In the genomic region with DNA sequence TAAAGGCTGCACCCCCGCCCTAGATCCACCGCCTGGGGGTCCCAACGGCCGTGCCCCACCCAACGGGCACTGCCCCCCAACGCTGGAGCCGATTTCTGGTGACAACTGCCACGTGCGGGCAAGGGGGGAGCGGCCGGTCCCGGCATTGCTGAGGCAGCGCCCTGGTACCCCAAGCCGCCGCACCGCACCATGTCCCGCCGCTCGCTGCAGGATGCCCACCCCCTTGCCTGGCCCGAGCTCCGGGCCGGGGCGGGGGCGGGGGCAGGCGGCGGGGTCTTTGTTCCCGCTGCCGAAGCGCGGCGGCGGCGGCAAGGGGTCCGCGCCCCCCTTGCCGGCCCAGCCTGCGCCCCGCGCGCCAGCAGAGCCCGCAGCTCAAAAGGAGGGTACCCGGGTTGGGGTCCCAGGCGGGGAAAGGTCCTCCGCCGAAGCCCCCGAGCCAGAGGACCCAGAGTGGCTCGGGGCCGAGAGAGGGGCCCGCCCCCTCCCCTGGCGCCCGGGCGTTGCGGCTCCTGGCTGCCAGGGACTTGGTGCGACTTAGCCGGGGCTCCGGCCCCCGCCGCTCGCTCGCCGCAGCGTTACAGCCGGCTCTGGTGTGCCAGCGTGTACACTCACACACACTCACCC, we compare ENCODE assay signal across 8 cellular contexts. TPM values are rescaled to one million over a fixed set of nuclear protein-coding genes. Genes with fewer than 3 reads are reported as not detected.
DNase-seq lines count a peak whose midpoint lies in the region; ATAC-seq and TF ChIP-seq lines count a peak whose summit lies in the region.

No MANE protein-coding gene starts in this region.

- intact Hi-C loops in activated CD8-positive, alpha-beta T cell treated with anti-CD3 and anti-CD28 coated beads for 36 hours (cut with micrococcal nuclease): no loop called here
- intact Hi-C loops in right cardiac atrium (cut with DNase I): no loop called here

- no peaks in the 10 kb centered on the region for H3K9me3 Mint-ChIP-seq in activated CD8-positive, alpha-beta T cell treated with anti-CD3 and anti-CD28 coated beads for 36 hours
- H3K9me3 Mint-ChIP-seq in stimulated activated memory B cell treated with anti-CD40 and anti-IgM and Interleukin-4, amounts not matched to agents 10 μg/mL and 1 μg/mL and 100 μg/mL, for 72 hours: no peaks in the 10 kb centered on the region

- CTCF ChIA-PET in HEK293 (lab: Yijun Ruan, JAX): interaction anchor here (26.4 kb wide), 1 partner anchor 55 kb away, joined by 768 read pairs; a partner anchor contains a TSS
- CTCF ChIA-PET in activated CD8-positive, alpha-beta T cell treated with anti-CD3 and anti-CD28 coated beads for 36 hours (lab: Charles Lee): interaction anchor here (38.4 kb wide), 1 partner anchor 54 kb away, joined by 840 read pairs; no protein-coding TSS in a partner anchor

- POLR2A ChIA-PET in HEK293 (lab: Yijun Ruan, JAX): interaction anchor here (2.6 kb wide), 1 partner anchor 48 kb away, joined by 11 read pairs; no protein-coding TSS in a partner anchor
- POLR2A ChIA-PET in activated CD8-positive, alpha-beta T cell treated with anti-CD3 and anti-CD28 coated beads for 36 hours (lab: Charles Lee): interaction anchor here (1.0 to 7.3 kb wide), 4 partner anchors 31 to 180 kb away, joined by 3 to 56 read pairs (median 14); no protein-coding TSS in a partner anchor

- H3K4me1 Mint-ChIP-seq in activated CD8-positive, alpha-beta T cell treated with anti-CD3 and anti-CD28 coated beads for 36 hours (ENCODE audit: low read depth): peaks cover 64% of the 10 kb centered on the region
- H3K4me1 Mint-ChIP-seq in stimulated activated memory B cell treated with anti-CD40 and anti-IgM and Interleukin-4, amounts not matched to agents 10 μg/mL and 1 μg/mL and 100 μg/mL, for 72 hours: peaks cover 75% of the 10 kb centered on the region

- H3K27me3 ChIP-seq in BE2C (peaks cover 15% of the 10 kb centered on the region), right cardiac atrium (ENCODE audit: control insufficient read depth, insufficient read depth) (no peaks in the 10 kb centered on the region)

- no peaks in the 10 kb centered on the region for H3K27me3 Mint-ChIP-seq in activated CD8-positive, alpha-beta T cell treated with anti-CD3 and anti-CD28 coated beads for 36 hours
- H3K27me3 Mint-ChIP-seq in stimulated activated memory B cell treated with anti-CD40 and anti-IgM and Interleukin-4, amounts not matched to agents 10 μg/mL and 1 μg/mL and 100 μg/mL, for 72 hours: no peaks in the 10 kb centered on the region

- peaks cover 38% of the 10 kb centered on the region for H3K36me3 Mint-ChIP-seq in activated CD8-positive, alpha-beta T cell treated with anti-CD3 and anti-CD28 coated beads for 36 hours (ENCODE audit: low read depth)
- peaks cover 49% of the 10 kb centered on the region for H3K36me3 Mint-ChIP-seq in stimulated activated memory B cell treated with anti-CD40 and anti-IgM and Interleukin-4, amounts not matched to agents 10 μg/mL and 1 μg/mL and 100 μg/mL, for 72 hours

- no peak for ATAC-seq in activated CD8-positive, alpha-beta T cell treated with anti-CD3 and anti-CD28 coated beads for 36 hours
- no peak for ATAC-seq in right cardiac atrium
- no peak for ATAC-seq in stimulated activated memory B cell treated with anti-CD40 and anti-IgM and Interleukin-4, amounts not matched to agents 10 μg/mL and 1 μg/mL and 100 μg/mL, for 72 hours
- ATAC-seq in GM19324 (IDR thresholded peaks at IDR 0.05; ENCODE audit: low FRiP score, unreplicated experiment): no peak
- no peak for ATAC-seq in GM19395 (IDR thresholded peaks at IDR 0.05; ENCODE audit: unreplicated experiment)

- peak overlapping the region; percentile 93 for H3K4me3 Mint-ChIP-seq in activated CD8-positive, alpha-beta T cell treated with anti-CD3 and anti-CD28 coated beads for 36 hours
- H3K4me3 Mint-ChIP-seq in stimulated activated memory B cell treated with anti-CD40 and anti-IgM and Interleukin-4, amounts not matched to agents 10 μg/mL and 1 μg/mL and 100 μg/mL, for 72 hours: peak overlapping the region; percentile 94

- H3K4me3 ChIP-seq in BE2C (ENCODE audit: low read depth, low read length) (peak overlapping the region; percentile 73), HEK293 (ENCODE audit: low read depth, low read length) (peak overlapping the region; percentile 57), right cardiac atrium (ENCODE audit: low read length) (peak overlapping the region; percentile 78)

- H3K9me3 ChIP-seq in BE2C (no peaks in the 10 kb centered on the region), HEK293 (ENCODE audit: control insufficient read depth, insufficient read depth, low read depth, low read length) (no peaks in the 10 kb centered on the region), right cardiac atrium (ENCODE audit: control insufficient read depth, low read length) (no peaks in the 10 kb centered on the region)

- H3K4me1 ChIP-seq in BE2C (peaks cover 3% of the 10 kb centered on the region), HEK293 (ENCODE audit: control insufficient read depth, insufficient read depth, low read length) (peaks cover 4% of the 10 kb centered on the region), right cardiac atrium (ENCODE audit: control insufficient read depth, insufficient read depth, low read length) (no peaks in the 10 kb centered on the region)

- no peaks in the 10 kb centered on the region for H3K36me3 ChIP-seq in BE2C
- no peaks in the 10 kb centered on the region for H3K36me3 ChIP-seq in HEK293 (ENCODE audit: control insufficient read depth in 2 of 2, insufficient read depth in 1 of 2, low read length in 2 of 2)

- WGBS in right cardiac atrium: under 1% methylated on average over 64 of the region's 64 CpGs

- DNase-seq in BE2C (no peak), right cardiac atrium (peak in 1 of 3 donors; percentile 51), middle frontal gyrus (ENCODE audit: extremely low spot score, low spot score) (no peak)
- DNase-seq in activated CD8-positive, alpha-beta T cell treated with anti-CD3 and anti-CD28 coated beads for 36 hours: peak; percentile 48

- H3K27ac ChIP-seq in HEK293 (ENCODE audit: extremely low read depth, low read depth, low read length) (no peak overlapping the region), right cardiac atrium (ENCODE audit: low read length) (no peak overlapping the region)

- peak overlapping the region; percentile 81 for H3K27ac Mint-ChIP-seq in activated CD8-positive, alpha-beta T cell treated with anti-CD3 and anti-CD28 coated beads for 36 hours
- peak overlapping the region; percentile 94 for H3K27ac Mint-ChIP-seq in stimulated activated memory B cell treated with anti-CD40 and anti-IgM and Interleukin-4, amounts not matched to agents 10 μg/mL and 1 μg/mL and 100 μg/mL, for 72 hours

- TF ChIP-seq CTCF in BE2C (IDR thresholded peaks at IDR 0.05; ENCODE audit: low read depth, low read length) (no peak), HEK293 (tag by site-specific recombination; IDR thresholded peaks at IDR 0.05) (no peak)
- no peak for TF ChIP-seq CTCF in activated CD8-positive, alpha-beta T cell treated with anti-CD3 and anti-CD28 coated beads for 36 hours (IDR thresholded peaks at IDR 0.05)

TF ChIP-seq in HEK293, 187 proteins besides CTCF, POLR2A, EP300 and RAD21:
- TF ChIP-seq, protein P1, sequence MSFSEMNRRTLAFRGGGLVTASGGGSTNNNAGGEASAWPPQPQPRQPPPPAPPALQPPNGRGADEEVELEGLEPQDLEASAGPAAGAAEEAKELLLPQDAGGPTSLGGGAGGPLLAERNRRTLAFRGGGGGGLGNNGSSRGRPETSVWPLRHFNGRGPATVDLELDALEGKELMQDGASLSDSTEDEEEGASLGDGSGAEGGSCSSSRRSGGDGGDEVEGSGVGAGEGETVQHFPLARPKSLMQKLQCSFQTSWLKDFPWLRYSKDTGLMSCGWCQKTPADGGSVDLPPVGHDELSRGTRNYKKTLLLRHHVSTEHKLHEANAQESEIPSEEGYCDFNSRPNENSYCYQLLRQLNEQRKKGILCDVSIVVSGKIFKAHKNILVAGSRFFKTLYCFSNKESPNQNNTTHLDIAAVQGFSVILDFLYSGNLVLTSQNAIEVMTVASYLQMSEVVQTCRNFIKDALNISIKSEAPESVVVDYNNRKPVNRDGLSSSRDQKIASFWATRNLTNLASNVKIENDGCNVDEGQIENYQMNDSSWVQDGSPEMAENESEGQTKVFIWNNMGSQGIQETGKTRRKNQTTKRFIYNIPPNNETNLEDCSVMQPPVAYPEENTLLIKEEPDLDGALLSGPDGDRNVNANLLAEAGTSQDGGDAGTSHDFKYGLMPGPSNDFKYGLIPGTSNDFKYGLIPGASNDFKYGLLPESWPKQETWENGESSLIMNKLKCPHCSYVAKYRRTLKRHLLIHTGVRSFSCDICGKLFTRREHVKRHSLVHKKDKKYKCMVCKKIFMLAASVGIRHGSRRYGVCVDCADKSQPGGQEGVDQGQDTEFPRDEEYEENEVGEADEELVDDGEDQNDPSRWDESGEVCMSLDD (tag by site-specific recombination; IDR thresholded peaks at IDR 0.05): 0 out of 2 replicates have a peak, but pooled peaks have one; percentile 18
- TF ChIP-seq ZNF248 (tag by site-specific recombination; IDR thresholded peaks at IDR 0.05) (no peak), ZNF2 (tag by site-specific recombination; IDR thresholded peaks at IDR 0.05) (0 out of 2 replicates have a peak, but pooled peaks have one; percentile 46)

RNA-seq across cellular contexts. Expression of a gene that starts 0.7 kb away (rescaled TPM):
- 2.8 TPM for polyA plus RNA-seq in BE2C (2012; ENCODE audit: insufficient read depth, insufficient read length, low read depth)
- total RNA-seq in activated CD8-positive, alpha-beta T cell treated with anti-CD3 and anti-CD28 coated beads for 36 hours: 10 to 100 TPM; 62.4 TPM
- 1 to 10 TPM; 1.7 to 3.3 (median 2.2) TPM for total RNA-seq in right cardiac atrium
- 1.8 TPM for polyA plus RNA-seq in right cardiac atrium

RNA-seq across cellular contexts. Expression of a gene that starts 27.9 kb away (rescaled TPM):
- polyA plus RNA-seq in BE2C (2012; ENCODE audit: insufficient read depth, insufficient read length, low read depth): 84.1 TPM
- 10 to 100 TPM; 48.8 to 53.3 TPM for total RNA-seq in activated CD8-positive, alpha-beta T cell treated with anti-CD3 and anti-CD28 coated beads for 36 hours
- 10 to 100 TPM; 35.8 to 59.3 (median 49.8) TPM for total RNA-seq in right cardiac atrium
- 49.0 TPM for polyA plus RNA-seq in right cardiac atrium

Comparison
In these comparisons a context has a peak if more than half of its experiments do, and no peak if none do; other contexts are left out.
1. RNA of a gene that starts 0.7 kb away (total RNA-seq): 62.4 TPM in activated CD8-positive, alpha-beta T cell treated with anti-CD3 and anti-CD28 coated beads for 36 hours; 1.7 to 3.3 TPM in right cardiac atrium; every median in the first group is over 10 times any median in the second.
2. Peak in every context shown above with its lines, with median percentiles within 50 percentile points of each other: H3K4me3 ChIP-seq.